In genomic region chr5:68225911-68226563, GRCh38 we compare ENCODE assay signal across 10 cellular contexts. TPM values are rescaled to one million over a fixed set of nuclear protein-coding genes. Genes with fewer than 3 reads are reported as not detected.
DNase-seq lines count a peak whose midpoint lies in the region; ATAC-seq and TF ChIP-seq lines count a peak whose summit lies in the region.
"Had no signal": no experiment of that assay in that cellular context is flagged by ENCODE, and none has a peak within 500 bp of the region (broad histone marks: within the 10 kb centered on the region; RNA-seq: fewer than 3 reads in every experiment).

No MANE protein-coding gene starts in this region.

- no peak overlapping the region for H3K4me3 Mint-ChIP-seq in activated naive CD8-positive, alpha-beta T cell treated with anti-CD3 and anti-CD28 coated beads for 36 hours
- no peak overlapping the region for H3K4me3 Mint-ChIP-seq in activated CD4-positive, alpha-beta memory T cell treated with anti-CD3 and anti-CD28 coated beads for 36 hours

- peaks cover 11% of the 10 kb centered on the region for H3K4me1 ChIP-seq in HEK293 (ENCODE audit: control insufficient read depth, insufficient read depth, low read length)
- H3K4me1 ChIP-seq in left ventricle myocardium inferior = peaks cover 100% of the 10 kb centered on the region
- peaks cover 67% of the 10 kb centered on the region for H3K4me1 ChIP-seq in psoas muscle

- POLR2A ChIA-PET in HEK293 (lab: Yijun Ruan, JAX) = interaction anchor here (3.0 kb wide), 1 partner anchor 10 kb away, joined by 19 read pairs; the partner anchor contains the start of gene PIK3R1
- POLR2A ChIA-PET in activated CD4-positive, alpha-beta memory T cell treated with anti-CD3 and anti-CD28 coated beads for 36 hours (lab: Charles Lee) = no interaction called here

- no peaks in the 10 kb centered on the region for H3K9me3 ChIP-seq in HEK293 (ENCODE audit: control insufficient read depth, insufficient read depth, low read depth, low read length)
- peaks cover 4% of the 10 kb centered on the region for H3K9me3 ChIP-seq in left ventricle myocardium inferior (replicated peaks)
- peaks cover 3% of the 10 kb centered on the region for H3K9me3 ChIP-seq in psoas muscle

- intact Hi-C loops in left ventricle myocardium inferior (cut with micrococcal nuclease) (no loop called here), psoas muscle (cut with DNase I) (no loop called here)
- intact Hi-C loops in activated CD4-positive, alpha-beta memory T cell treated with anti-CD3 and anti-CD28 coated beads for 36 hours (cut with micrococcal nuclease) = no loop called here

- peak overlapping the region; percentile 50 for H3K27ac Mint-ChIP-seq in activated naive CD8-positive, alpha-beta T cell treated with anti-CD3 and anti-CD28 coated beads for 36 hours
- no peak overlapping the region for H3K27ac Mint-ChIP-seq in activated CD4-positive, alpha-beta memory T cell treated with anti-CD3 and anti-CD28 coated beads for 36 hours

- no peaks in the 10 kb centered on the region for H3K27me3 Mint-ChIP-seq in activated naive CD8-positive, alpha-beta T cell treated with anti-CD3 and anti-CD28 coated beads for 36 hours
- no peaks in the 10 kb centered on the region for H3K27me3 Mint-ChIP-seq in activated CD4-positive, alpha-beta memory T cell treated with anti-CD3 and anti-CD28 coated beads for 36 hours

- H3K36me3 ChIP-seq in HEK293 (ENCODE audit: control insufficient read depth in 2 of 2, insufficient read depth in 1 of 2, low read length in 2 of 2) (peaks cover 0 to 12% of the 10 kb centered on the region in 2 experiments; a peak in 2 of 3 replicates), left ventricle myocardium inferior (peaks cover 30% of the 10 kb centered on the region), psoas muscle (ENCODE audit: insufficient read depth in 1 of 2, low read depth in 1 of 2) (peaks cover 5 to 27% of the 10 kb centered on the region in 2 donors)

- no peak overlapping the region for H3K4me3 ChIP-seq in HEK293 (ENCODE audit: low read depth, low read length)
- H3K4me3 ChIP-seq in left ventricle myocardium inferior = peak overlapping the region; percentile 39
- H3K4me3 ChIP-seq in psoas muscle = peak overlapping the region; percentile 9

- no peak for DNase-seq in activated naive CD8-positive, alpha-beta T cell treated with anti-CD3 and anti-CD28 coated beads for 36 hours
- DNase-seq in left ventricle myocardium inferior (peak; percentile 55), psoas muscle (no peak)
- no peak for DNase-seq in activated CD4-positive, alpha-beta memory T cell treated with anti-CD3 and anti-CD28 coated beads for 36 hours
- no peak for DNase-seq in activated CD8-positive, alpha-beta memory T cell treated with anti-CD3 and anti-CD28 coated beads, Interleukin-2, amount 50 U/mL, for 4 hours
- DNase-seq: NCI-H1417, T-helper 9 cell had no signal

- no peak for TF ChIP-seq CTCF in HEK293 (tag by site-specific recombination; IDR thresholded peaks at IDR 0.05)
- TF ChIP-seq CTCF in left ventricle myocardium inferior (IDR thresholded peaks at IDR 0.05; ENCODE audit: borderline replicate concordance) = no peak
- no peak for TF ChIP-seq CTCF in psoas muscle (IDR thresholded peaks at IDR 0.05)

- H3K27me3 ChIP-seq in left ventricle myocardium inferior (ENCODE audit: low read depth) (no peaks in the 10 kb centered on the region), psoas muscle (ENCODE audit: insufficient read depth in 3 of 3, low read length in 2 of 3) (no peaks in the 10 kb centered on the region)

- CTCF ChIA-PET in HEK293 (lab: Yijun Ruan, JAX) = interaction anchor here (1.5 kb wide), 1 partner anchor 9 kb away, joined by 3 read pairs; no protein-coding TSS in a partner anchor
- CTCF ChIA-PET in activated CD4-positive, alpha-beta memory T cell treated with anti-CD3 and anti-CD28 coated beads for 36 hours (lab: Charles Lee) = no interaction called here

- no peaks in the 10 kb centered on the region for H3K9me3 Mint-ChIP-seq in activated naive CD8-positive, alpha-beta T cell treated with anti-CD3 and anti-CD28 coated beads for 36 hours
- no peaks in the 10 kb centered on the region for H3K9me3 Mint-ChIP-seq in activated CD4-positive, alpha-beta memory T cell treated with anti-CD3 and anti-CD28 coated beads for 36 hours

- peaks cover 87% of the 10 kb centered on the region for H3K4me1 Mint-ChIP-seq in activated naive CD8-positive, alpha-beta T cell treated with anti-CD3 and anti-CD28 coated beads for 36 hours
- H3K4me1 Mint-ChIP-seq in activated CD4-positive, alpha-beta memory T cell treated with anti-CD3 and anti-CD28 coated beads for 36 hours (ENCODE audit: low read depth) = peaks cover 86% of the 10 kb centered on the region

- ATAC-seq in psoas muscle (peak; percentile 9 to 57 (median 49)), HG03354 (IDR thresholded peaks at IDR 0.05; ENCODE audit: poor library complexity, severe bottlenecking, unreplicated experiment) (no peak), GM18498 (IDR thresholded peaks at IDR 0.05; ENCODE audit: unreplicated experiment) (no peak)

- H3K27ac ChIP-seq in HEK293 (ENCODE audit: extremely low read depth, low read depth, low read length) (no peak overlapping the region), left ventricle myocardium inferior (replicated peaks) (peak overlapping the region; percentile 79), psoas muscle (no peak overlapping the region)

- WGBS in psoas muscle, 3 donors = 60 to 82% (median 62%) methylated on average over 15 of the region's 15 CpGs

- peaks cover 58% of the 10 kb centered on the region for H3K36me3 Mint-ChIP-seq in activated naive CD8-positive, alpha-beta T cell treated with anti-CD3 and anti-CD28 coated beads for 36 hours
- peaks cover 24% of the 10 kb centered on the region for H3K36me3 Mint-ChIP-seq in activated CD4-positive, alpha-beta memory T cell treated with anti-CD3 and anti-CD28 coated beads for 36 hours

TF ChIP-seq in HEK293, 187 proteins besides CTCF, POLR2A, EP300 and RAD21:
- TF ChIP-seq KLF1 (tag by site-specific recombination; IDR thresholded peaks at IDR 0.05) = peak; percentile 14; the same call in 1 of the 2 replicates
- TF ChIP-seq ZNF112 (tag by site-specific recombination; IDR thresholded peaks at IDR 0.05) = no peak
- no peak for TF ChIP-seq ZNF501 (tag by site-specific recombination; IDR thresholded peaks at IDR 0.05)
- TF ChIP-seq ZNF174 (tag by site-specific recombination; IDR thresholded peaks at IDR 0.05) = no peak

RNA-seq across cellular contexts. Expression of gene PIK3R1, which starts 10.5 kb away (rescaled TPM):
- total RNA-seq in activated naive CD8-positive, alpha-beta T cell treated with anti-CD3 and anti-CD28 coated beads for 36 hours = 10 to 100 TPM; 39.7 to 41.6 TPM
- total RNA-seq in left ventricle myocardium inferior (132 TPM), psoas muscle (100 to 1,000 TPM; 102 to 155 (median 140) TPM)
- 10 to 100 TPM; 29.7 to 63.8 (median 30.7) TPM for polyA plus RNA-seq in psoas muscle
- 10 to 100 TPM; 35.3 to 40.9 TPM for total RNA-seq in activated CD4-positive, alpha-beta memory T cell treated with anti-CD3 and anti-CD28 coated beads for 36 hours

Comparison
In these comparisons a context has a peak if more than half of its experiments do, and no peak if none do; other contexts are left out.
1. ATAC-seq: peak in psoas muscle (4 of 4); none in HG03354 (single experiment) and GM18498 (single experiment).